8 cellular contexts compared by ENCODE assay signal in genomic region chr18:48408111-48408726, GRCh38. TPM values are rescaled to one million over a fixed set of nuclear protein-coding genes. Genes with fewer than 3 reads are reported as not detected.
DNase-seq lines count a peak whose midpoint lies in the region; ATAC-seq, FAIRE-seq and TF ChIP-seq lines count a peak whose summit lies in the region.

No MANE protein-coding gene starts in this region.

- DNase-seq in A549 (ENCODE audit: low read depth in 1 of 2, low spot score in 1 of 2) (no peak), dermis blood vessel endothelial cell (peak; percentile 22), naive B cell (no peak), ecto neural progenitor cell (ENCODE audit: low spot score) (no peak), ureter (ENCODE audit: low spot score) (no peak), AG08396 (ENCODE audit: low spot score) (no peak)
- no peak for DNase-seq in activated effector memory CD4-positive, alpha-beta T cell treated with Interleukin-2 at 50 U/mL for 16 hours

- peak overlapping the region; percentile 91 for H3K4me2 ChIP-seq in A549

- FAIRE-seq in A549 (lab: Jason Lieb, UNC), result no peak

- H3K4me3 Mint-ChIP-seq in naive B cell, result peak overlapping the region; percentile 56 to 91 (median 78)

- H3K9me3 ChIP-seq in A549 (no peaks in the 10 kb centered on the region), HUES64 (ENCODE audit: insufficient read depth, low read depth, low read length) (no peaks in the 10 kb centered on the region)

- H3K27ac Mint-ChIP-seq in naive B cell, result no peak overlapping the region

- H3K4me1 ChIP-seq in A549 (peaks cover 12% of the 10 kb centered on the region), HUES64 (ENCODE audit: insufficient read depth, low read length) (peaks cover 16% of the 10 kb centered on the region)

- H3K27ac ChIP-seq in A549, result peak overlapping the region in 1 of 2 experiments; percentile 60; a peak in 1 of 6 replicates
- H3K27ac ChIP-seq in HUES64 (ENCODE audit: low read depth, low read length), result no peak overlapping the region

- TF ChIP-seq POLR2A in A549 (IDR thresholded peaks at IDR 0.05; ENCODE audit: low read length), result no peak

- CTCF ChIA-PET in A549 (lab: Yijun Ruan, JAX), result no interaction called here

- no peaks in the 10 kb centered on the region for H3K36me3 ChIP-seq in HUES64 (ENCODE audit: insufficient read depth, low read length)

- H3K27me3 Mint-ChIP-seq in naive B cell, result peaks cover 62 to 67% (median 66%) of the 10 kb centered on the region in 3 donors

- POLR2A ChIA-PET in A549 (lab: Yijun Ruan, JAX), result no interaction called here

- no peak for TF ChIP-seq RAD21 in A549 (conservative IDR thresholded peaks at IDR 0.05 in 1 of 2, IDR thresholded peaks at IDR 0.05 in 1 of 2)

- H3K4me3 ChIP-seq in A549 (peak overlapping the region; percentile 78), HUES64 (ENCODE audit: low read length) (peak overlapping the region; percentile 50)

- peaks cover 0 to 18% (median 7%) of the 10 kb centered on the region in 3 donors for H3K4me1 Mint-ChIP-seq in naive B cell

- no peak for TF ChIP-seq CTCF in A549 (IDR thresholded peaks at IDR 0.05)

- 62% methylated on average over 39 of the region's 42 CpGs for WGBS in A549 (ENCODE audit: missing lambda C conversion rate)
- 3% methylated on average over 42 of the region's 42 CpGs for WGBS in HUES64

- peaks cover 0 to 4% (median under 1%) of the 10 kb centered on the region in 7 donors for H3K9me3 Mint-ChIP-seq in naive B cell

- no peak for ATAC-seq in A549
- no peak for ATAC-seq in naive B cell (ENCODE audit: low read depth in 2 of 2)

- peaks cover 0 to 4% of the 10 kb centered on the region in 2 donors for H3K36me3 Mint-ChIP-seq in naive B cell

- peaks cover 74% of the 10 kb centered on the region for H3K27me3 ChIP-seq in HUES64 (ENCODE audit: insufficient read depth, low read length)

- no peak for TF ChIP-seq EP300 in A549 (IDR thresholded peaks at IDR 0.05)

- no peak overlapping the region for H3K9ac ChIP-seq in HUES64 (ENCODE audit: low read depth, low read length)

TF ChIP-seq in A549, 52 proteins besides CTCF, POLR2A, EP300 and RAD21:
- no peak for TF ChIP-seq HDAC2 (IDR thresholded peaks at IDR 0.05)
- TF ChIP-seq MYC (IDR thresholded peaks at IDR 0.05; ENCODE audit: borderline replicate concordance, low read length), result no peak
- TF ChIP-seq JUNB (IDR thresholded peaks at IDR 0.05), result no peak
- no peak for TF ChIP-seq HMGXB4 (CRISPR knock-in tag; IDR thresholded peaks at IDR 0.05; ENCODE audit: borderline replicate concordance)
- no peak for TF ChIP-seq RCOR1 (IDR thresholded peaks at IDR 0.05; ENCODE audit: low read depth, low read length)
- no peak for TF ChIP-seq HOXB5 (CRISPR knock-in tag; IDR thresholded peaks at IDR 0.05)
- TF ChIP-seq ZC3H11A (IDR thresholded peaks at IDR 0.05), result no peak
- no peak for TF ChIP-seq PHF8 (IDR thresholded peaks at IDR 0.05; ENCODE audit: borderline replicate concordance, low read depth)
- no peak for TF ChIP-seq RFX5 (IDR thresholded peaks at IDR 0.05)
- no peak for TF ChIP-seq HOXB13 (CRISPR knock-in tag; IDR thresholded peaks at IDR 0.05; ENCODE audit: low read depth)
TF ChIP-seq in A549: peak in this region for 0.

RNA-seq across cellular contexts. Expression of gene ZBTB7C, which starts 1.0 kb away (rescaled TPM):
- polyA plus RNA-seq in A549 (2011; rRNA removed) (0.08 and 0.12 TPM in 2 replicates), A549 (2017; fragmentation: RNase III; extraction: RNeasy Plus Mini Kit Qiagen cat#74134 plus additional on column Dnase treatment) (0.04 to 0.24 TPM (median 0.10 TPM) in 3 replicates), naive B cell (ENCODE audit: low read depth in 6 of 6) (not detected)
- polyA plus RNA-seq in A549 (2012; cell fraction: cytosol; rRNA removed), result 0.13 TPM in 1 of 2 replicates, not detected in the other
- 0.02 and 0.04 TPM in 2 replicates for polyA plus RNA-seq in A549 (2012; cell fraction: nucleus; rRNA removed)
- polyA minus RNA-seq in A549 (2011; rRNA and poly(A)+ RNA removed), result 0.05 and 0.08 TPM in 2 replicates
- 0.15 TPM for polyA plus RNA-seq in HUES64 (2013, experiment 1 of 2)
- polyA plus RNA-seq in HUES64 (2013, experiment 2 of 2), result 0.32 TPM
- total RNA-seq in dermis blood vessel endothelial cell (under 0.01 TPM in 1 of 2 replicates, not detected in the other), ureter (72.1 TPM)

Comparison
In these comparisons a context has a peak if more than half of its experiments do, and no peak if none do; other contexts are left out.
1. RNA of gene ZBTB7C, which starts 1.0 kb away (total RNA-seq): 72.1 TPM in ureter (single experiment); under 0.01 TPM in dermis blood vessel endothelial cell; every median in the first group is over 10 times any median in the second.